ENCODE assay signal across 12 cellular contexts in genomic region chr22:25694167-25694907, GRCh38.
"Had no signal": no experiment of that assay in that cellular context is flagged by ENCODE, and none has a peak within 500 bp of the region (broad histone marks: within the 10 kb centered on the region; RNA-seq: fewer than 3 reads in every experiment).

No MANE protein-coding gene starts in this region.

- H3K27me3 Mint-ChIP-seq: naive thymus-derived CD8-positive, alpha-beta T cell had no signal

- H3K9me3 ChIP-seq: upper lobe of right lung had no signal

- H3K4me1 ChIP-seq: upper lobe of right lung had no signal

- H3K4me3 ChIP-seq: upper lobe of right lung had no signal

- DNase-seq: activated CD4-positive, alpha-beta T cell treated with anti-CD3 and anti-CD28 coated beads, Interleukin-2, amount 50 U/mL, for 1 hour; activated naive CD4-positive, alpha-beta T cell treated with anti-CD3 and anti-CD28 coated beads, Interleukin-2, amount 50 U/mL, for 16 hours; islet precursor cell; mesenchymal stem cell; naive thymus-derived CD8-positive, alpha-beta T cell; retina; stimulated activated CD4-positive, alpha-beta T cell treated with anti-CD3 and anti-CD28 coated beads, Interleukin-4, amount 100 ng/mL, for 1 hour; stimulated activated naive CD4-positive, alpha-beta T cell treated with Interleukin-2 at 50 U/mL for 16 hours; SW 1271; upper lobe of right lung had no signal

- H3K4me3 Mint-ChIP-seq: activated T-helper 17 cell treated with anti-CD3 and anti-CD28 coated beads, Interleukin-2, amount 50 U/mL, for 72 hours; naive thymus-derived CD8-positive, alpha-beta T cell had no signal

- H3K9me3 Mint-ChIP-seq: activated T-helper 17 cell treated with anti-CD3 and anti-CD28 coated beads, Interleukin-2, amount 50 U/mL, for 72 hours; naive thymus-derived CD8-positive, alpha-beta T cell had no signal

- ATAC-seq: activated T-helper 17 cell treated with anti-CD3 and anti-CD28 coated beads, Interleukin-2, amount 50 U/mL, for 72 hours; esophagus mucosa; naive thymus-derived CD8-positive, alpha-beta T cell; upper lobe of right lung had no signal

- H3K27me3 ChIP-seq: upper lobe of right lung had no signal

- H3K4me1 Mint-ChIP-seq: activated T-helper 17 cell treated with anti-CD3 and anti-CD28 coated beads, Interleukin-2, amount 50 U/mL, for 72 hours; naive thymus-derived CD8-positive, alpha-beta T cell had no signal

- H3K27ac ChIP-seq: upper lobe of right lung had no signal

- H3K27ac Mint-ChIP-seq: activated T-helper 17 cell treated with anti-CD3 and anti-CD28 coated beads, Interleukin-2, amount 50 U/mL, for 72 hours had no signal
